Comparison of ENCODE assay signal across 27 cellular contexts in genomic region chr7:36358589-36358988, GRCh38.
"Had no signal": no experiment of that assay in that cellular context is flagged by ENCODE, and none has a peak within 500 bp of the region (broad histone marks: within the 10 kb centered on the region; RNA-seq: fewer than 3 reads in every experiment).

No MANE protein-coding gene starts in this region.

- H3K4me3 ChIP-seq: neural progenitor cell, ovary, psoas muscle, right lobe of liver, sigmoid colon, stomach, thoracic aorta, thyroid gland, tibial nerve, upper lobe of left lung, vagina had no signal

- H3K9me3 Mint-ChIP-seq: nephron; neural progenitor cell; stimulated activated effector memory CD8-positive, alpha-beta T cell treated with anti-CD3 and anti-CD28 coated beads, Interleukin-12 subunit alpha, Interleukin-12 subunit beta, amount 100 ng/mL, for 72 hours; stimulated activated naive B cell treated with anti-CD40 and anti-IgM and Interleukin-4, amounts not matched to agents 10 μg/mL and 1 μg/mL and 100 μg/mL, for 72 hours; stimulated activated naive CD8-positive, alpha-beta T cell treated with anti-CD3 and anti-CD28 coated beads, Interleukin-15, Interleukin-2, amounts not matched to agents 100 ng/mL and 50 ng/mL, for 24 hours had no signal

- H3K36me3 ChIP-seq: neural progenitor cell, ovary, right lobe of liver, thoracic aorta, thyroid gland, tibial nerve, upper lobe of left lung, vagina had no signal

- H3K4me2 ChIP-seq: neural progenitor cell had no signal

- H3K27ac Mint-ChIP-seq: nephron; neural progenitor cell; progenitor cell of endocrine pancreas; stimulated activated effector memory CD8-positive, alpha-beta T cell treated with anti-CD3 and anti-CD28 coated beads, Interleukin-12 subunit alpha, Interleukin-12 subunit beta, amount 100 ng/mL, for 72 hours; stimulated activated naive B cell treated with anti-CD40 and anti-IgM and Interleukin-4, amounts not matched to agents 10 μg/mL and 1 μg/mL and 100 μg/mL, for 72 hours; stimulated activated naive CD8-positive, alpha-beta T cell treated with anti-CD3 and anti-CD28 coated beads, Interleukin-15, Interleukin-2, amounts not matched to agents 100 ng/mL and 50 ng/mL, for 24 hours had no signal

- H3K4me1 ChIP-seq: right lobe of liver, sigmoid colon, thyroid gland, tibial nerve, upper lobe of left lung, vagina had no signal

- H2AFZ ChIP-seq: neural progenitor cell, parathyroid adenoma had no signal

- H3K9me3 ChIP-seq: ovary, psoas muscle, right lobe of liver, sigmoid colon, stomach, thoracic aorta, thyroid gland, tibial nerve, upper lobe of left lung, vagina had no signal

- H3K9ac ChIP-seq: neural progenitor cell, parathyroid adenoma had no signal

- DNase-seq: occipital lobe; ovary; posterior cingulate gyrus; psoas muscle; right cardiac atrium; right lobe of liver; sigmoid colon; small intestine; stimulated activated CD4-positive, alpha-beta T cell treated with anti-CD3 and anti-CD28 coated beads, Interleukin-15, amount 100 ng/mL, for 24 hours; stimulated activated CD4-positive, alpha-beta T cell treated with anti-CD3 and anti-CD28 coated beads, Interleukin-2, amount 100 ng/mL, for 24 hours; stimulated activated CD4-positive, alpha-beta T cell treated with anti-CD3 and anti-CD28 coated beads, Interleukin-2, amount 100 ng/mL, for 48 hours; stimulated activated CD4-positive, alpha-beta T cell treated with anti-CD3 and anti-CD28 coated beads, Interleukin-4, amount 100 ng/mL, for 24 hours; stimulated activated naive B cell treated with anti-CD40 and anti-IgM and Interleukin-4, amounts not matched to agents 10 μg/mL and 1 μg/mL and 100 μg/mL, for 72 hours; stimulated activated naive CD4-positive, alpha-beta T cell treated with Interleukin-2 at 50 U/mL for 16 hours; stomach; thyroid gland; upper lobe of left lung had no signal

- H3K4me3 Mint-ChIP-seq: nephron; neural progenitor cell; stimulated activated effector memory CD8-positive, alpha-beta T cell treated with anti-CD3 and anti-CD28 coated beads, Interleukin-12 subunit alpha, Interleukin-12 subunit beta, amount 100 ng/mL, for 72 hours; stimulated activated naive B cell treated with anti-CD40 and anti-IgM and Interleukin-4, amounts not matched to agents 10 μg/mL and 1 μg/mL and 100 μg/mL, for 72 hours; stimulated activated naive CD8-positive, alpha-beta T cell treated with anti-CD3 and anti-CD28 coated beads, Interleukin-15, Interleukin-2, amounts not matched to agents 100 ng/mL and 50 ng/mL, for 24 hours had no signal

- H3K27ac ChIP-seq: neural progenitor cell, ovary, parathyroid adenoma, psoas muscle, right lobe of liver, sigmoid colon, thoracic aorta, thyroid gland, tibial nerve, upper lobe of left lung, vagina had no signal

- H3K27me3 Mint-ChIP-seq: progenitor cell of endocrine pancreas; stimulated activated naive B cell treated with anti-CD40 and anti-IgM and Interleukin-4, amounts not matched to agents 10 μg/mL and 1 μg/mL and 100 μg/mL, for 72 hours; stimulated activated naive CD8-positive, alpha-beta T cell treated with anti-CD3 and anti-CD28 coated beads, Interleukin-15, Interleukin-2, amounts not matched to agents 100 ng/mL and 50 ng/mL, for 24 hours had no signal

- FAIRE-seq: small intestine, urothelium cell line had no signal

- H3K27me3 ChIP-seq: ovary, right lobe of liver, sigmoid colon, stomach, thyroid gland, tibial nerve, upper lobe of left lung, vagina had no signal

- H3K36me3 Mint-ChIP-seq: stimulated activated effector memory CD8-positive, alpha-beta T cell treated with anti-CD3 and anti-CD28 coated beads, Interleukin-12 subunit alpha, Interleukin-12 subunit beta, amount 100 ng/mL, for 72 hours; stimulated activated naive B cell treated with anti-CD40 and anti-IgM and Interleukin-4, amounts not matched to agents 10 μg/mL and 1 μg/mL and 100 μg/mL, for 72 hours had no signal

- H3K4me1 Mint-ChIP-seq: nephron; stimulated activated effector memory CD8-positive, alpha-beta T cell treated with anti-CD3 and anti-CD28 coated beads, Interleukin-12 subunit alpha, Interleukin-12 subunit beta, amount 100 ng/mL, for 72 hours; stimulated activated naive B cell treated with anti-CD40 and anti-IgM and Interleukin-4, amounts not matched to agents 10 μg/mL and 1 μg/mL and 100 μg/mL, for 72 hours had no signal
